Comparison of ENCODE assay signal across 1 cellular context in genomic region chr5:76657683-76658311, GRCh38.
A peak's percentile ranks its signal among the peaks of the same experiment; 100 is the strongest.
TF ChIP-seq lines count a peak whose summit lies in the region.

No MANE protein-coding gene starts in this region.

TF ChIP-seq in K562, 482 proteins besides CTCF, POLR2A, EP300 and RAD21 (continued from another document and continues in another):
- TF ChIP-seq USF1 (CRISPR knock-in tag; IDR thresholded peaks at IDR 0.05), result no peak
- TF ChIP-seq U2AF2 (optimal IDR thresholded peaks at IDR 0.05; ENCODE audit: low read depth, low read length), result no peak
- no peak for TF ChIP-seq ATF2 (CRISPR knock-in tag; IDR thresholded peaks at IDR 0.05)
- no peak for TF ChIP-seq MECOM (CRISPR knock-in tag; IDR thresholded peaks at IDR 0.05)
- TF ChIP-seq PRMT5 (CRISPR knock-in tag; IDR thresholded peaks at IDR 0.05), result no peak
- no peak for TF ChIP-seq SAFB (IDR thresholded peaks at IDR 0.05; ENCODE audit: borderline replicate concordance, low read depth, low read length)
- no peak for TF ChIP-seq PBX2 (CRISPR knock-in tag; IDR thresholded peaks at IDR 0.05; ENCODE audit: low read depth)
- peak; percentile 44 for TF ChIP-seq PBX2 (tag; conservative IDR thresholded peaks at IDR 0.05; ENCODE audit: low read depth)
- TF ChIP-seq ZNF121 (CRISPR knock-in tag; conservative IDR thresholded peaks at IDR 0.05), result no peak
- no peak for TF ChIP-seq NELFE (IDR thresholded peaks at IDR 0.05; ENCODE audit: insufficient read depth, insufficient read length)
- TF ChIP-seq SRSF1 (IDR thresholded peaks at IDR 0.05; ENCODE audit: low read depth, low read length), result no peak
- peak; percentile 89 for TF ChIP-seq CUX1 (CRISPR knock-in tag; IDR thresholded peaks at IDR 0.05)
- peak; percentile 98 for TF ChIP-seq NFIC (IDR thresholded peaks at IDR 0.05)
- no peak for TF ChIP-seq ZNF695 (CRISPR knock-in tag; IDR thresholded peaks at IDR 0.05)
- no peak for TF ChIP-seq POLR2B (IDR thresholded peaks at IDR 0.05; ENCODE audit: low read depth, partially characterized antibody)
- peak; percentile 55 to 70 for TF ChIP-seq NCOA2 (IDR thresholded peaks at IDR 0.05; ENCODE audit: partially characterized antibody in 2 of 2)
- no peak for TF ChIP-seq ZFPM2 (CRISPR knock-in tag; IDR thresholded peaks at IDR 0.05)
- no peak for TF ChIP-seq E2F5 (CRISPR knock-in tag; IDR thresholded peaks at IDR 0.05)
- TF ChIP-seq SAFB2 (IDR thresholded peaks at IDR 0.05; ENCODE audit: borderline replicate concordance, low read depth, low read length, severe bottlenecking), result no peak
- TF ChIP-seq DPF2 (IDR thresholded peaks at IDR 0.05), result peak; percentile 99
- TF ChIP-seq ZNF740 (CRISPR knock-in tag; IDR thresholded peaks at IDR 0.05), result no peak
- TF ChIP-seq ZNF740 (tag; IDR thresholded peaks at IDR 0.05), result no peak
- no peak for TF ChIP-seq SPI1 (IDR thresholded peaks at IDR 0.05; ENCODE audit: borderline replicate concordance, low read depth, low read length)
- no peak for TF ChIP-seq ZBTB34 (CRISPR knock-in tag; IDR thresholded peaks at IDR 0.05)
- no peak for TF ChIP-seq ZNF165 (CRISPR knock-in tag; IDR thresholded peaks at IDR 0.05; ENCODE audit: borderline replicate concordance)
- TF ChIP-seq ZNF324 (CRISPR knock-in tag; IDR thresholded peaks at IDR 0.05), result no peak
- peak; percentile 58 for TF ChIP-seq MAFG (tag; conservative IDR thresholded peaks at IDR 0.05)
- TF ChIP-seq SMARCA5 (IDR thresholded peaks at IDR 0.05), result no peak
- TF ChIP-seq ZNF398 (CRISPR knock-in tag; IDR thresholded peaks at IDR 0.05), result no peak
- no peak for TF ChIP-seq CLOCK (CRISPR knock-in tag; IDR thresholded peaks at IDR 0.05; ENCODE audit: borderline replicate concordance)
- TF ChIP-seq TCF3 (CRISPR knock-in tag; IDR thresholded peaks at IDR 0.05), result peak; percentile 100
- peak; percentile 30 for TF ChIP-seq MEIS2 (IDR thresholded peaks at IDR 0.05; ENCODE audit: partially characterized antibody)
- TF ChIP-seq E4F1 (CRISPR knock-in tag; IDR thresholded peaks at IDR 0.05; ENCODE audit: borderline replicate concordance), result no peak
- no peak for TF ChIP-seq PURB (CRISPR knock-in tag; IDR thresholded peaks at IDR 0.05; ENCODE audit: low read depth)
- TF ChIP-seq CREBBP (IDR thresholded peaks at IDR 0.05; ENCODE audit: low read depth, low read length), result no peak
- peak; percentile 91 for TF ChIP-seq ETV5 (CRISPR knock-in tag; IDR thresholded peaks at IDR 0.05; ENCODE audit: low read depth)
- TF ChIP-seq ZKSCAN1 (IDR thresholded peaks at IDR 0.05; ENCODE audit: low read depth, low read length), result no peak
- no peak for TF ChIP-seq ZNF224 (CRISPR knock-in tag; IDR thresholded peaks at IDR 0.05)
- TF ChIP-seq MAFF (IDR thresholded peaks at IDR 0.05; ENCODE audit: low read length), result no peak
- no peak for TF ChIP-seq RFX7 (CRISPR knock-in tag; IDR thresholded peaks at IDR 0.05)
- TF ChIP-seq ATF4 (CRISPR knock-in tag; IDR thresholded peaks at IDR 0.05), result peak; percentile 70
- TF ChIP-seq ZEB2 (IDR thresholded peaks at IDR 0.05), result peak; percentile 82
